In the genomic region with DNA sequence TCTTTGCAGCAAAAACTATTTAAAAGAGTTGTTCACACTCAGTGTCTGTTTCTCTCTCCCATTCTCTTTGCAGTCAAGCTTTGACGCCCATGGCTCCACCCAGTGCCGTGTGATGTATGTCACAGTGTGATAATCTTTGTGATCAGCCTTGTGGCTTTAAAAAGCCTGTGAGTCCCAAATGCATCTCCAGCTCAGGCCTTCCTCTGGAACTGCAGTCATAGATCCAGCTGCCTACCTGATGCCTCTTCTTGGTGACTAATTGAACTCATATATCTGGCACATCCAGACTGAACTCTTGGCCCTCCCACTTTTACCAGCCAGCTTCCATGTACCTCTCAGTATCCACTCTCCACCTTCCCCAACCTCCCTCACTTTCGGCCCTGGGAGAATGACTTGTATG, we compare ENCODE assay signal across 22 cellular contexts.
DNase-seq lines count a peak whose midpoint lies in the region; ATAC-seq and TF ChIP-seq lines count a peak whose summit lies in the region.
"Had no signal": no experiment of that assay in that cellular context is flagged by ENCODE, and none has a peak within 500 bp of the region (broad histone marks: within the 10 kb centered on the region; RNA-seq: fewer than 3 reads in every experiment).

No MANE protein-coding gene starts in this region.

- H3K27me3 Mint-ChIP-seq in brain: no peaks in the 10 kb centered on the region
- peaks cover 6% of the 10 kb centered on the region for H3K27me3 Mint-ChIP-seq in nephron (ENCODE audit: low read depth)
- peaks cover 4 to 8% of the 10 kb centered on the region in 2 donors for H3K27me3 Mint-ChIP-seq in CD4-positive, alpha-beta memory T cell

- no peak overlapping the region for H3K14ac ChIP-seq in IMR-90 (replicated peaks; ENCODE audit: low read depth, low read length)

- H3K4me1 ChIP-seq in DND-41 (ENCODE audit: insufficient read depth, low read length): no peaks in the 10 kb centered on the region
- H3K4me1 ChIP-seq in IMR-90 (ENCODE audit: control insufficient read depth, insufficient read depth, low read length): peaks cover 12% of the 10 kb centered on the region
- H3K4me1 ChIP-seq in CD4-positive, alpha-beta memory T cell (ENCODE audit: insufficient read depth, low read length): no peaks in the 10 kb centered on the region
- H3K4me1 ChIP-seq: esophagus squamous epithelium had no signal

- H3K36me3 ChIP-seq in DND-41 (ENCODE audit: insufficient read depth, low read length) (no peaks in the 10 kb centered on the region), IMR-90 (ENCODE audit: control insufficient read depth, insufficient read depth, low read length) (no peaks in the 10 kb centered on the region)
- H3K36me3 ChIP-seq in CD4-positive, alpha-beta memory T cell (ENCODE audit: insufficient read depth, low read length): no peaks in the 10 kb centered on the region
- H3K36me3 ChIP-seq: BLaER1 treated with 17β-estradiol and CSF1 and Interleukin-3, amounts not matched to agents 10 nM and 100 nM; esophagus squamous epithelium; sigmoid colon; upper lobe of right lung had no signal

- ATAC-seq in DND-41 (ENCODE audit: insufficient read depth, low read depth) (peak; percentile 35; the same call in 1 of the 3 replicates), IMR-90 (ENCODE audit: low read depth) (no peak), HG02623 (IDR thresholded peaks at IDR 0.05; ENCODE audit: unreplicated experiment) (no peak), GM18861 (IDR thresholded peaks at IDR 0.05; ENCODE audit: unreplicated experiment) (no peak)
- ATAC-seq: activated T-helper 17 cell treated with anti-CD3 and anti-CD28 coated beads, Interleukin-2, amount 50 U/mL, for 72 hours; naive thymus-derived CD8-positive, alpha-beta T cell; upper lobe of right lung had no signal

- CTCF ChIA-PET in IMR-90 (lab: Yijun Ruan, JAX): no interaction called here
- CTCF ChIA-PET in CD4-positive, alpha-beta memory T cell (lab: Charles Lee; ENCODE audit: partially characterized antibody): no interaction called here

- intact Hi-C loops in IMR-90 (cut with micrococcal nuclease): no loop called here
- intact Hi-C loops in CD4-positive, alpha-beta memory T cell (cut with micrococcal nuclease): no loop called here

- peak overlapping the region; percentile 49 for H2BK120ac ChIP-seq in IMR-90 (ENCODE audit: low read depth, low read length)

- no peak overlapping the region for H4K8ac ChIP-seq in IMR-90 (ENCODE audit: low read depth in 2 of 2, low read length in 2 of 2)

- peak overlapping the region; percentile 44; the same call in 1 of the 2 replicates for H4K91ac ChIP-seq in IMR-90 (ENCODE audit: insufficient read depth, low read depth, low read length)

- H4K20me1 ChIP-seq in DND-41 (ENCODE audit: insufficient read depth, low read length) (no peaks in the 10 kb centered on the region), IMR-90 (ENCODE audit: insufficient read depth, low read length) (no peaks in the 10 kb centered on the region)
- H4K20me1 ChIP-seq: BLaER1 treated with 17β-estradiol and CSF1 and Interleukin-3, amounts not matched to agents 10 nM and 100 nM had no signal

- no peak overlapping the region for H3K4me2 ChIP-seq in DND-41 (ENCODE audit: insufficient read depth, low read length)
- no peak overlapping the region for H3K4me2 ChIP-seq in IMR-90 (ENCODE audit: low read depth, low read length)

- H3K9me3 ChIP-seq in DND-41 (ENCODE audit: insufficient read depth, low read length, severe bottlenecking): no peaks in the 10 kb centered on the region
- no peaks in the 10 kb centered on the region for H3K9me3 ChIP-seq in IMR-90 (ENCODE audit: control insufficient read depth, insufficient read depth, low read length)
- H3K9me3 ChIP-seq in CD4-positive, alpha-beta memory T cell (ENCODE audit: control insufficient read depth in 1 of 2, low read length in 2 of 2): no peaks in the 10 kb centered on the region
- H3K9me3 ChIP-seq: BLaER1 treated with 17β-estradiol and CSF1 and Interleukin-3, amounts not matched to agents 10 nM and 100 nM; esophagus squamous epithelium; sigmoid colon; upper lobe of right lung had no signal

- H2BK15ac ChIP-seq in IMR-90 (ENCODE audit: low read depth, low read length): peak overlapping the region; percentile 29; the same call in 1 of the 3 replicates

- H3K4me3 Mint-ChIP-seq in brain (peak overlapping the region in 1 of 5 experiments; percentile 60), nephron (no peak overlapping the region)
- no peak overlapping the region for H3K4me3 Mint-ChIP-seq in CD4-positive, alpha-beta memory T cell
- H3K4me3 Mint-ChIP-seq: activated naive CD8-positive, alpha-beta T cell treated with anti-CD3 and anti-CD28 coated beads, Interleukin-2, amount 10 ng/mL, durations not matched to agents 7 days and 5 days; activated T-helper 17 cell treated with anti-CD3 and anti-CD28 coated beads, Interleukin-2, amount 50 U/mL, for 72 hours; H9; naive thymus-derived CD8-positive, alpha-beta T cell had no signal

- TF ChIP-seq RAD21 in IMR-90 (IDR thresholded peaks at IDR 0.05; ENCODE audit: low read length): no peak

- no peaks in the 10 kb centered on the region for H3K9me3 Mint-ChIP-seq in brain
- H3K9me3 Mint-ChIP-seq in nephron: no peaks in the 10 kb centered on the region
- H3K9me3 Mint-ChIP-seq in CD4-positive, alpha-beta memory T cell: no peaks in the 10 kb centered on the region
- H3K9me3 Mint-ChIP-seq: activated naive CD8-positive, alpha-beta T cell treated with anti-CD3 and anti-CD28 coated beads, Interleukin-2, amount 10 ng/mL, durations not matched to agents 7 days and 5 days; activated T-helper 17 cell treated with anti-CD3 and anti-CD28 coated beads, Interleukin-2, amount 50 U/mL, for 72 hours; H9; naive thymus-derived CD8-positive, alpha-beta T cell had no signal

- H4K5ac ChIP-seq in IMR-90 (ENCODE audit: low read depth, low read length): no peak overlapping the region

- H3K9ac ChIP-seq in DND-41 (ENCODE audit: low read depth, low read length) (no peak overlapping the region), IMR-90 (ENCODE audit: low read depth, low read length) (no peak overlapping the region)
- H3K9ac ChIP-seq: BLaER1 treated with 17β-estradiol and CSF1 and Interleukin-3, amounts not matched to agents 10 nM and 100 nM had no signal

- H3K56ac ChIP-seq in IMR-90 (ENCODE audit: extremely low read depth, insufficient read depth, low read length): no peak overlapping the region

- H3K9me1 ChIP-seq in IMR-90 (ENCODE audit: insufficient read depth, low read length): peaks cover 10% of the 10 kb centered on the region

- DNase-seq in DND-41 (no peak), IMR-90 (no peak), foreskin melanocyte (no peak)
- no peak for DNase-seq in CD4-positive, alpha-beta memory T cell
- DNase-seq: activated CD8-positive, alpha-beta memory T cell treated with anti-CD3 and anti-CD28 coated beads, Interleukin-2, amount 50 U/mL, for 4 hours; activated naive CD8-positive, alpha-beta T cell treated with anti-CD3 and anti-CD28 coated beads, Interleukin-2, amount 10 ng/mL, durations not matched to agents 7 days and 5 days; Calu3; effector CD8-positive, alpha-beta T cell; esophagus squamous epithelium; H9; mesendoderm; naive thymus-derived CD8-positive, alpha-beta T cell; NCI-H1694; sigmoid colon; T-helper 1 cell; upper lobe of right lung had no signal

- H3K36me3 Mint-ChIP-seq in brain (no peaks in the 10 kb centered on the region), nephron (ENCODE audit: low read depth) (no peaks in the 10 kb centered on the region)
- H3K36me3 Mint-ChIP-seq in CD4-positive, alpha-beta memory T cell: no peaks in the 10 kb centered on the region
- H3K36me3 Mint-ChIP-seq: activated naive CD8-positive, alpha-beta T cell treated with anti-CD3 and anti-CD28 coated beads, Interleukin-2, amount 10 ng/mL, durations not matched to agents 7 days and 5 days had no signal

- H3K27me3 ChIP-seq in DND-41 (ENCODE audit: insufficient read depth, low read length, poor library complexity) (no peaks in the 10 kb centered on the region), IMR-90 (ENCODE audit: control insufficient read depth, insufficient read depth, low read length) (no peaks in the 10 kb centered on the region)
- no peaks in the 10 kb centered on the region for H3K27me3 ChIP-seq in CD4-positive, alpha-beta memory T cell (ENCODE audit: insufficient read depth, low read length)
- H3K27me3 ChIP-seq: BLaER1 treated with 17β-estradiol and CSF1 and Interleukin-3, amounts not matched to agents 10 nM and 100 nM; esophagus squamous epithelium; sigmoid colon; upper lobe of right lung had no signal

- POLR2A ChIA-PET in IMR-90 (lab: Charles Lee; ENCODE audit: unreplicated experiment): no interaction called here
- POLR2A ChIA-PET in CD4-positive, alpha-beta memory T cell (lab: Charles Lee; ENCODE audit: partially characterized antibody): no interaction called here

- no peaks in the 10 kb centered on the region for H3K79me2 ChIP-seq in DND-41 (ENCODE audit: insufficient read depth, low read length)

- H3K4me1 Mint-ChIP-seq in brain: peaks cover 57% of the 10 kb centered on the region
- peaks cover 30% of the 10 kb centered on the region for H3K4me1 Mint-ChIP-seq in nephron
- H3K4me1 Mint-ChIP-seq in CD4-positive, alpha-beta memory T cell: no peaks in the 10 kb centered on the region
- H3K4me1 Mint-ChIP-seq: activated naive CD8-positive, alpha-beta T cell treated with anti-CD3 and anti-CD28 coated beads, Interleukin-2, amount 10 ng/mL, durations not matched to agents 7 days and 5 days had no signal

- H3K4ac ChIP-seq in IMR-90 (ENCODE audit: low read depth, low read length): peak overlapping the region; percentile 70; the same call in 1 of the 2 replicates

- H3K27ac Mint-ChIP-seq in brain (peak overlapping the region in 4 of 5 experiments; percentile 2 to 76 (median 48)), nephron (peak overlapping the region; percentile 39 to 84 (median 46))
- no peak overlapping the region for H3K27ac Mint-ChIP-seq in CD4-positive, alpha-beta memory T cell
- H3K27ac Mint-ChIP-seq: activated naive CD8-positive, alpha-beta T cell treated with anti-CD3 and anti-CD28 coated beads, Interleukin-2, amount 10 ng/mL, durations not matched to agents 7 days and 5 days; activated T-helper 17 cell treated with anti-CD3 and anti-CD28 coated beads, Interleukin-2, amount 50 U/mL, for 72 hours; naive thymus-derived CD8-positive, alpha-beta T cell had no signal

- H3K4me3 ChIP-seq in DND-41 (ENCODE audit: low read depth in 1 of 2, low read length in 2 of 2) (no peak overlapping the region), IMR-90 (ENCODE audit: insufficient read depth, low read depth, low read length) (no peak overlapping the region)
- H3K4me3 ChIP-seq in CD4-positive, alpha-beta memory T cell (ENCODE audit: low read length in 2 of 2): no peak overlapping the region
- H3K4me3 ChIP-seq: BLaER1 treated with 17β-estradiol and CSF1 and Interleukin-3, amounts not matched to agents 10 nM and 100 nM; esophagus squamous epithelium; sigmoid colon; upper lobe of right lung had no signal

- no TSS peak for BruUV-seq in IMR-90 (replicated peaks; lab: Mats Ljungman, UMichigan)

- no peak overlapping the region for H2AFZ ChIP-seq in DND-41 (ENCODE audit: low read depth, low read length)
- no peak overlapping the region for H2AFZ ChIP-seq in IMR-90 (replicated peaks; ENCODE audit: low read length, poor library complexity)

- no peak overlapping the region for H3K23ac ChIP-seq in IMR-90 (ENCODE audit: low read depth, low read length)

- H2BK5ac ChIP-seq in IMR-90 (ENCODE audit: low read depth, low read length, poor library complexity, severe bottlenecking): no peak overlapping the region

- H2AK5ac ChIP-seq in IMR-90 (ENCODE audit: low read depth, low read length): peak overlapping the region; percentile 62

- H3K27ac ChIP-seq in DND-41 (ENCODE audit: low read length): no peak overlapping the region
- no peak overlapping the region for H3K27ac ChIP-seq in IMR-90 (ENCODE audit: insufficient read depth, low read length)
- no peak overlapping the region for H3K27ac ChIP-seq in CD4-positive, alpha-beta memory T cell (ENCODE audit: low read depth, low read length)
- H3K27ac ChIP-seq: esophagus squamous epithelium, sigmoid colon, upper lobe of right lung had no signal

- no peak overlapping the region for H3K18ac ChIP-seq in IMR-90 (ENCODE audit: low read depth, low read length)

- H2BK20ac ChIP-seq in IMR-90 (ENCODE audit: low read depth, low read length): peak overlapping the region; percentile 16

- no CpG with 5 or more reads among the region's 3 CpGs for WGBS in IMR-90 (ENCODE audit: extremely low coverage in 2 of 2, insufficient read length in 1 of 2), 2 experiments

- in situ Hi-C loops in IMR-90 (cut with MboI; ENCODE audit: low sequenced_read_pairs): no loop called here

- no peak for TF ChIP-seq POLR2A in IMR-90 (IDR thresholded peaks at IDR 0.05; ENCODE audit: low read depth, low read length)

- TF ChIP-seq CTCF in DND-41 (IDR thresholded peaks at IDR 0.05; ENCODE audit: borderline replicate concordance, extremely low read depth, low read length, poor library complexity, severe bottlenecking): no peak
- no peak for TF ChIP-seq CTCF in IMR-90 (conservative IDR thresholded peaks at IDR 0.05; ENCODE audit: low read depth, low read length)
- TF ChIP-seq CTCF in brain (conservative IDR thresholded peaks at IDR 0.05): no peak
- no peak for TF ChIP-seq CTCF in nephron (IDR thresholded peaks at IDR 0.05; ENCODE audit: unreplicated experiment in 3 of 3)

- no peaks in the 10 kb centered on the region for H3K79me1 ChIP-seq in IMR-90 (ENCODE audit: low read depth in 1 of 2, low read length in 2 of 2)

- dilution Hi-C loops in IMR-90 (cut with HindIII; ENCODE audit: low sequenced_read_pairs, unreplicated experiment): no loop called here

- no peak overlapping the region for H2AK9ac ChIP-seq in IMR-90 (replicated peaks; ENCODE audit: low read depth, low read length, poor library complexity)

Comparison
In these comparisons a context has a peak if more than half of its experiments do, and no peak if none do; other contexts are left out.
1. H3K27ac Mint-ChIP-seq: peak in brain (4 of 5) and nephron (3 of 3); none in CD4-positive, alpha-beta memory T cell (0 of 7).